8 cellular contexts compared by ENCODE assay signal in the genomic region with DNA sequence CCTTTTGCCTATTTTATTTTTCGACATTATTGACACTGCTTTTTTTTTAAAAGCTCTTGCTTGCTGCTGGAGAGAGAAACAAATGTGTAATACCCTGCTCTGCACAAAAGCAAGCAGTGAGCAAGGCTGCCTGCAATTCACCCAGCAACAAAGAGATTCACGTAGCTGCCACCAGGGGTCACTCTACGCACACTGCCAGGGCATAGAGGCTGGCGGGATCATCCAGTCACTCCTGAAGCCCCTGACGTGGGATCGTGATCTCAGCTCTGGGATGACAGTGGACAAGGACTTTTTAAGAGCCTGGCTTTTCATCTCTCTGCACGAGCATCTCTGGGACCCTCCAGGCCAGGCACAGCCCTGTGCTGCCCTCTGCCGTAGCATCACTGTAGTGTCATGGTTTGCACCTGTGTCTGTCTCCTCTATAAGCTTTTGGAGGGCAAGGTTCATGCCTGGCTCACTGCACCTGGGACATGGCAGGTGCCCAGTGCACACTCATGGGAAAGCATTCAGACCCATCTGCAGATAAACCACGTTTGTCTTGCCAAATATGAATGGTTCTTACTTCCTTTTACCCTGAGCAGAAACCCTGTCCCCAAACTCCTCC. TPM values are rescaled to one million over a fixed set of nuclear protein-coding genes. Genes with fewer than 3 reads are reported as not detected.
A peak's percentile ranks its signal among the peaks of the same experiment; 100 is the strongest.
DNase-seq lines count a peak whose midpoint lies in the region; ATAC-seq, FAIRE-seq and TF ChIP-seq lines count a peak whose summit lies in the region.

No MANE protein-coding gene starts in this region.

- H3K36me3 ChIP-seq in pancreas, result no peaks in the 10 kb centered on the region

- H3K4me1 ChIP-seq in pancreas, result no peaks in the 10 kb centered on the region

- WGBS in pancreas, 2 donors, result 1 to 5% methylated on average over 9 of the region's 9 CpGs

- peak; percentile 70 to 95 (median 94) for ATAC-seq in pancreas

- H3K27ac ChIP-seq in pancreas, result no peak overlapping the region

- no peaks in the 10 kb centered on the region for H3K27me3 ChIP-seq in pancreas

- no peak overlapping the region for H3K4me3 ChIP-seq in pancreas

- TF ChIP-seq CTCF in pancreas (IDR thresholded peaks at IDR 0.05), result peak; percentile 74 to 91 (median 84)

- FAIRE-seq in pancreas (lab: Jason Lieb, UNC), result no peak

- H3K9me3 ChIP-seq in pancreas, result no peaks in the 10 kb centered on the region

- DNase-seq in COLO668 (lab: John Stamatoyannopoulos, UW; ENCODE audit: unreplicated experiment) (peak; percentile 82), GM19240 (ENCODE audit: insufficient read length, low spot score) (peak; percentile 72), HS-27A (ENCODE audit: low read depth) (peak; percentile 9), OCI-M1 (lab: John Stamatoyannopoulos, UW) (peak; percentile 45), glomerular endothelial cell (ENCODE audit: extremely low read depth, low read depth, low spot score) (peak; percentile 31), pancreas (peak in 4 of 6 donors; percentile 32 to 61 (median 42)), NCI-H1048 (lab: John Stamatoyannopoulos, UW) (no peak)
- peak; percentile 23 for DNase-seq in activated effector memory CD4-positive, alpha-beta T cell treated with Interleukin-2 at 50 U/mL for 16 hours

- intact Hi-C loops in pancreas (cut with DNase I), result loop anchor here in 1 of 3 donors (10.0 kb wide), 1 partner anchor 326 kb away; no protein-coding TSS in a partner anchor

RNA-seq across cellular contexts. Expression of gene C4orf50, which starts 19.8 kb away (rescaled TPM):
- total RNA-seq in glomerular endothelial cell, result not detected in 2 replicates
- total RNA-seq in pancreas, result under 1 TPM; under 0.01 to 0.09 (median 0.05) TPM
- polyA plus RNA-seq in pancreas, result under 1 TPM; 0.08 to 0.23 TPM
